1 cellular context compared by ENCODE assay signal in the genomic region with DNA sequence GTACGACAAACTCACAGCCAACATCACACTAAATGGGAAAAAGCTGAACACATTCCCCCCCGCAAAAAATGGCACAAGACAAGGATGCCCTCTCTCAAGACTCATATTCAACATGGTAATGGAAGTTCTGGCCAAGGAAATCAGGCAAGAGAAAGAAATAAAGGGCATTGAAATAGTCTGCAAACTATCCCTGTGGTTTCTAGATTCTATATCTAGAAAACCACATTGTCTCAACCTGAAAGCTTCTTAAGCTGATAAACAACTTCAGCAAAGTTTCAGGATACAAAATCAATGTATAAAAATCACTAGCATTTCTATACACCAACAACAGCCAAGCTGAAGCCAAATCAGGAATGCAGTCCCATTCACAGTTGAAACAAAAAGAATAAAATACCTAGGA.
TF ChIP-seq lines count a peak whose summit lies in the region.

No MANE protein-coding gene starts in this region.

TF ChIP-seq in GM12878, 131 proteins besides CTCF, POLR2A, EP300 and RAD21 (continued from another document):
- no peak for TF ChIP-seq MXI1 (IDR thresholded peaks at IDR 0.05; ENCODE audit: low read depth, low read length)
- TF ChIP-seq, protein P1, sequence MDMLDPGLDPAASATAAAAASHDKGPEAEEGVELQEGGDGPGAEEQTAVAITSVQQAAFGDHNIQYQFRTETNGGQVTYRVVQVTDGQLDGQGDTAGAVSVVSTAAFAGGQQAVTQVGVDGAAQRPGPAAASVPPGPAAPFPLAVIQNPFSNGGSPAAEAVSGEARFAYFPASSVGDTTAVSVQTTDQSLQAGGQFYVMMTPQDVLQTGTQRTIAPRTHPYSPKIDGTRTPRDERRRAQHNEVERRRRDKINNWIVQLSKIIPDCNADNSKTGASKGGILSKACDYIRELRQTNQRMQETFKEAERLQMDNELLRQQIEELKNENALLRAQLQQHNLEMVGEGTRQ (IDR thresholded peaks at IDR 0.05; ENCODE audit: borderline replicate concordance, low read depth, low read length) = no peak
- TF ChIP-seq BCL11A (IDR thresholded peaks at IDR 0.05; ENCODE audit: low read depth, low read length) = no peak
- TF ChIP-seq ZNF24 (IDR thresholded peaks at IDR 0.05) = no peak
- peak; percentile 16; the same call in 1 of the 2 replicates for TF ChIP-seq RUNX3 (IDR thresholded peaks at IDR 0.05; ENCODE audit: low read length)
